In the genomic region with DNA sequence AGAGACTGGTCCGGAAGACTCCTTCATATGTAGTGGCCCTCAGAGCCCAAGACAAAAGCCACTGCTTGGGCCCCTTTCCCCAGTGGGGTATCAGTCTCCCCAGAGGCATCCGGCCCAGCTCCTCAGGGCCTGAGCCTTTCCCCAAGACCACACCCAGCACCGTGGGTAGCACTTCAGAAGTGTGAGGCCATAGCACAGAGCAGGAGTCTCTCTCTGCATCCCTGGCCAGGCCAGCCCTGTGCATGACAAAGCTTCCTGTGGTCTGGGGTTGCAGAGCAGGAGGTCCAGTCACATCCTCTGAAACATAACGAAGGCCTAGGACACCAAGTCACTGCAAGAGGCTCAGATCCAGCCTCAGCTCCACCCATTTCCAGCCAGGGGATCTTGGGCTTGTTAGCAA, we compare ENCODE assay signal across 24 cellular contexts. TPM values are rescaled to one million over a fixed set of nuclear protein-coding genes. Genes with fewer than 3 reads are reported as not detected.
"Had no signal": no experiment of that assay in that cellular context is flagged by ENCODE, and none has a peak within 500 bp of the region (broad histone marks: within the 10 kb centered on the region; RNA-seq: fewer than 3 reads in every experiment).

No MANE protein-coding gene starts in this region.

- DNase-seq: hypothalamus; kidney; left colon; left lung; lower lobe of right lung; mammary epithelial cell; mesenchymal stem cell; naive thymus-derived CD8-positive, alpha-beta T cell; nephron progenitor cell; ovary; stimulated activated CD4-positive, alpha-beta T cell treated with anti-CD3 and anti-CD28 coated beads, Interleukin-4, amount 100 ng/mL, for 24 hours; stimulated activated naive CD4-positive, alpha-beta T cell treated with Interleukin-2 at 50 U/mL for 16 hours; stimulated activated naive CD8-positive, alpha-beta T cell treated with anti-CD3 and anti-CD28 coated beads, Interleukin-15, amount 100 ng/mL, for 72 hours; substantia nigra; uterus had no signal

- H3K9ac ChIP-seq: neural progenitor cell had no signal

- H3K27ac ChIP-seq: left lung, lower lobe of right lung, neural progenitor cell, ovary, right atrium auricular region, skin epidermis, tibial nerve, uterus had no signal

- H3K4me1 Mint-ChIP-seq: naive thymus-derived CD8-positive, alpha-beta T cell; stimulated activated effector memory CD8-positive, alpha-beta T cell treated with anti-CD3 and anti-CD28 coated beads, Interleukin-12 subunit alpha, Interleukin-12 subunit beta, amount 100 ng/mL, for 72 hours; stimulated activated naive CD8-positive, alpha-beta T cell treated with anti-CD3 and anti-CD28 coated beads, Interleukin-15, amount 100 ng/mL, for 72 hours had no signal

- H2AFZ ChIP-seq: neural progenitor cell had no signal

- H3K9me3 Mint-ChIP-seq: immature natural killer cell, type B pancreatic cell had no signal

- ATAC-seq: left colon; left lung; lower lobe of right lung; naive thymus-derived CD8-positive, alpha-beta T cell; sciatic nerve; stimulated activated effector memory CD8-positive, alpha-beta T cell treated with anti-CD3 and anti-CD28 coated beads, Interleukin-12 subunit alpha, Interleukin-12 subunit beta, amount 100 ng/mL, for 72 hours; stimulated activated naive CD8-positive, alpha-beta T cell treated with anti-CD3 and anti-CD28 coated beads, Interleukin-15, amount 100 ng/mL, for 72 hours had no signal

- H3K9me3 ChIP-seq: left lung, lower lobe of right lung, ovary, uterus had no signal

- H3K4me2 ChIP-seq: neural progenitor cell had no signal

- H3K4me3 ChIP-seq: left lung, lower lobe of right lung, neural progenitor cell, ovary, right atrium auricular region, skin epidermis, tibial nerve, uterus had no signal

- H3K36me3 ChIP-seq: left lung, lower lobe of right lung, neural progenitor cell, ovary, right atrium auricular region, tibial nerve, uterus had no signal

- H3K36me3 Mint-ChIP-seq: immature natural killer cell; stimulated activated effector memory CD8-positive, alpha-beta T cell treated with anti-CD3 and anti-CD28 coated beads, Interleukin-12 subunit alpha, Interleukin-12 subunit beta, amount 100 ng/mL, for 72 hours; type B pancreatic cell had no signal

- H3K27me3 ChIP-seq: left lung, neural progenitor cell, ovary, right atrium auricular region, tibial nerve, uterus had no signal

- H3K27ac Mint-ChIP-seq: naive thymus-derived CD8-positive, alpha-beta T cell; nephron progenitor cell; progenitor cell of endocrine pancreas; stimulated activated effector memory CD8-positive, alpha-beta T cell treated with anti-CD3 and anti-CD28 coated beads, Interleukin-12 subunit alpha, Interleukin-12 subunit beta, amount 100 ng/mL, for 72 hours; stimulated activated naive CD8-positive, alpha-beta T cell treated with anti-CD3 and anti-CD28 coated beads, Interleukin-15, amount 100 ng/mL, for 72 hours; type B pancreatic cell had no signal

- H3K4me1 ChIP-seq: left lung, lower lobe of right lung, neural progenitor cell, right atrium auricular region, tibial nerve, uterus had no signal

- H3K4me3 Mint-ChIP-seq: naive thymus-derived CD8-positive, alpha-beta T cell; nephron progenitor cell; neural progenitor cell; stimulated activated effector memory CD8-positive, alpha-beta T cell treated with anti-CD3 and anti-CD28 coated beads, Interleukin-12 subunit alpha, Interleukin-12 subunit beta, amount 100 ng/mL, for 72 hours; stimulated activated naive CD8-positive, alpha-beta T cell treated with anti-CD3 and anti-CD28 coated beads, Interleukin-15, amount 100 ng/mL, for 72 hours; type B pancreatic cell had no signal

- H3K27me3 Mint-ChIP-seq: type B pancreatic cell had no signal

RNA-seq across cellular contexts. Expression of a gene that starts 56.8 kb away (rescaled TPM):
- total RNA-seq: naive thymus-derived CD8-positive, alpha-beta T cell had no signal
- polyA plus RNA-seq: immature natural killer cell; naive thymus-derived CD8-positive, alpha-beta T cell had no signal
